ENCODE assay signal across 13 cellular contexts in genomic region chr5:172428224-172429166, GRCh38. TPM values are rescaled to one million over a fixed set of nuclear protein-coding genes. Genes with fewer than 3 reads are reported as not detected.
DNase-seq lines count a peak whose midpoint lies in the region; ATAC-seq and TF ChIP-seq lines count a peak whose summit lies in the region.
"Had no signal": no experiment of that assay in that cellular context is flagged by ENCODE, and none has a peak within 500 bp of the region (broad histone marks: within the 10 kb centered on the region; RNA-seq: fewer than 3 reads in every experiment).

No MANE protein-coding gene starts in this region.

- H3K27me3 ChIP-seq in heart right ventricle = no peaks in the 10 kb centered on the region

- peaks cover 13% of the 10 kb centered on the region for H3K36me3 Mint-ChIP-seq in osteocyte (ENCODE audit: unreplicated experiment)
- H3K36me3 Mint-ChIP-seq: stimulated activated memory B cell treated with anti-CD40 and anti-IgM and Interleukin-4, amounts not matched to agents 10 μg/mL and 1 μg/mL and 100 μg/mL, for 72 hours had no signal

- H3K4me1 ChIP-seq in heart right ventricle (peaks cover 10 to 80% (median 24%) of the 10 kb centered on the region in 9 donors), urinary bladder (ENCODE audit: insufficient read depth) (no peaks in the 10 kb centered on the region)

- 80 to 93% methylated on average over 12 of the region's 12 CpGs for WGBS in heart right ventricle, 2 donors
- WGBS in urinary bladder = 73% methylated on average over 12 of the region's 12 CpGs

- H3K4me1 Mint-ChIP-seq in osteocyte (ENCODE audit: unreplicated experiment) = peaks cover 31% of the 10 kb centered on the region
- H3K4me1 Mint-ChIP-seq: stimulated activated memory B cell treated with anti-CD40 and anti-IgM and Interleukin-4, amounts not matched to agents 10 μg/mL and 1 μg/mL and 100 μg/mL, for 72 hours had no signal

- H3K9me3 Mint-ChIP-seq in osteocyte (ENCODE audit: unreplicated experiment) = no peaks in the 10 kb centered on the region
- H3K9me3 Mint-ChIP-seq: activated T-cell treated with anti-CD3 and anti-CD28 coated beads, Interleukin-2, amount 50 U/mL, for 24 hours; stimulated activated memory B cell treated with anti-CD40 and anti-IgM and Interleukin-4, amounts not matched to agents 10 μg/mL and 1 μg/mL and 100 μg/mL, for 72 hours had no signal

- peak overlapping the region; percentile 21 for H3K27ac Mint-ChIP-seq in osteocyte (ENCODE audit: unreplicated experiment)
- H3K27ac Mint-ChIP-seq: activated T-cell treated with anti-CD3 and anti-CD28 coated beads, Interleukin-2, amount 50 U/mL, for 24 hours; stimulated activated memory B cell treated with anti-CD40 and anti-IgM and Interleukin-4, amounts not matched to agents 10 μg/mL and 1 μg/mL and 100 μg/mL, for 72 hours had no signal

- no peak overlapping the region for H3K4me3 Mint-ChIP-seq in osteocyte (ENCODE audit: unreplicated experiment)
- H3K4me3 Mint-ChIP-seq: activated T-cell treated with anti-CD3 and anti-CD28 coated beads, Interleukin-2, amount 50 U/mL, for 24 hours; stimulated activated memory B cell treated with anti-CD40 and anti-IgM and Interleukin-4, amounts not matched to agents 10 μg/mL and 1 μg/mL and 100 μg/mL, for 72 hours had no signal

- no peaks in the 10 kb centered on the region for H3K27me3 Mint-ChIP-seq in osteocyte (ENCODE audit: unreplicated experiment)

- DNase-seq in DMS53 (lab: John Stamatoyannopoulos, UW) = peak; percentile 25
- DNase-seq in DMS53 treated with DMSO at 0.1 percent for 48 hours (lab: John Stamatoyannopoulos, UW; ENCODE audit: unreplicated experiment) = no peak
- no peak for DNase-seq in heart right ventricle
- DNase-seq in osteocyte (ENCODE audit: extremely low spot score, unreplicated experiment) = no peak
- DNase-seq in GF-D8 (lab: John Stamatoyannopoulos, UW) = no peak
- DNase-seq in COR-L47 (lab: John Stamatoyannopoulos, UW) = no peak
- DNase-seq in activated T-cell treated with anti-CD3 and anti-CD28 coated beads, Interleukin-2, amount 50 U/mL, for 1 hour = no peak
- DNase-seq: activated T-cell treated with anti-CD3 and anti-CD28 coated beads, Interleukin-2, amount 50 U/mL, for 24 hours; effector CD8-positive, alpha-beta T cell; stimulated activated CD4-positive, alpha-beta T cell treated with anti-CD3 and anti-CD28 coated beads, Interleukin-4, amount 100 ng/mL, for 1 hour had no signal

- TF ChIP-seq CTCF in heart right ventricle (IDR thresholded peaks at IDR 0.05) = no peak
- no peak for TF ChIP-seq CTCF in osteocyte (IDR thresholded peaks at IDR 0.05)

- intact Hi-C loops in heart right ventricle (cut with DNase I) = no loop called here

- peaks cover 0 to 18% (median 0%) of the 10 kb centered on the region in 9 donors for H3K36me3 ChIP-seq in heart right ventricle
- no peaks in the 10 kb centered on the region for H3K36me3 ChIP-seq in urinary bladder (ENCODE audit: insufficient read depth)

- no peak overlapping the region for H3K4me3 ChIP-seq in heart right ventricle
- no peak overlapping the region for H3K4me3 ChIP-seq in urinary bladder (ENCODE audit: low read depth, low read length)

- peak in 3 of 8 donors; percentile 4 to 6 (median 4) for ATAC-seq in heart right ventricle
- ATAC-seq: stimulated activated memory B cell treated with anti-CD40 and anti-IgM and Interleukin-4, amounts not matched to agents 10 μg/mL and 1 μg/mL and 100 μg/mL, for 72 hours had no signal

- H3K9me3 ChIP-seq in heart right ventricle = no peaks in the 10 kb centered on the region

- H3K27ac ChIP-seq in heart right ventricle = peak overlapping the region; percentile 6 to 80 (median 66)
- peak overlapping the region; percentile 76 for H3K27ac ChIP-seq in urinary bladder (ENCODE audit: low read depth)
- H3K27ac ChIP-seq: 22Rv1 had no signal

RNA-seq across cellular contexts. Expression of gene SH3PXD2B, which starts 25.8 kb away (rescaled TPM):
- total RNA-seq in heart right ventricle = 10 to 100 TPM in 2 of 10 donors, 1 to 10 TPM in 8; 2.9 to 12.5 (median 5.9) TPM
- polyA plus RNA-seq in heart right ventricle = 1 to 10 TPM; 1.8 to 5.7 TPM
- 114 and 125 TPM in 2 replicates for total RNA-seq in osteocyte
- total RNA-seq in urinary bladder = 24.3 TPM
- 39.4 TPM for polyA plus RNA-seq in urinary bladder
